ENCODE assay signal across 6 cellular contexts in the genomic region with DNA sequence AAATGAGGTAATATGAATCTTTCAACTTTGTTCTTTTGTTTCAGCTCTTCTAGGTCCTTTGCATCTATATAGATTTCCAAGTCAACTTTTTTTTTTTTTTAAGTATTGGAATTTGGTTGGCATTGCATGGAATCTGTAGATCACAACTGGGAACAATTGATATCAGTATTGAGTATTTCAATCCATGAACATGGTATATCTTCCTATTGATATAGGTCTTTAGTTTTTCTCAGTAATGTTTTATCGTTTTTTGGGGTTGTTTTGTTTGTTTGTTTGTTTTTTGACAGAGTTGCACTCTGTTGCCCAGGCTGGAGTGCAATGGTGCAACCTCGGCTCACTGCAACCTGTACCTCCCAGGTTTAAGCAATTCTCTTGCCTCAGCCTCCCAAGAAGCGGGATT.
"Had no signal": no experiment of that assay in that cellular context is flagged by ENCODE, and none has a peak within 500 bp of the region (broad histone marks: within the 10 kb centered on the region; RNA-seq: fewer than 3 reads in every experiment).

No MANE protein-coding gene starts in this region.

- H3K4me3 Mint-ChIP-seq: IgD-negative memory B cell had no signal

- ATAC-seq: HepG2, K562 had no signal

- H3K27me3 Mint-ChIP-seq: IgD-negative memory B cell had no signal

- H3K27ac ChIP-seq: HL-60 had no signal

- DNase-seq: IMR-90, KBM-7 had no signal

- H3K4me3 ChIP-seq: K562 had no signal

- H3K27ac Mint-ChIP-seq: IgD-negative memory B cell had no signal
